25 cellular contexts compared by ENCODE assay signal in the genomic region with DNA sequence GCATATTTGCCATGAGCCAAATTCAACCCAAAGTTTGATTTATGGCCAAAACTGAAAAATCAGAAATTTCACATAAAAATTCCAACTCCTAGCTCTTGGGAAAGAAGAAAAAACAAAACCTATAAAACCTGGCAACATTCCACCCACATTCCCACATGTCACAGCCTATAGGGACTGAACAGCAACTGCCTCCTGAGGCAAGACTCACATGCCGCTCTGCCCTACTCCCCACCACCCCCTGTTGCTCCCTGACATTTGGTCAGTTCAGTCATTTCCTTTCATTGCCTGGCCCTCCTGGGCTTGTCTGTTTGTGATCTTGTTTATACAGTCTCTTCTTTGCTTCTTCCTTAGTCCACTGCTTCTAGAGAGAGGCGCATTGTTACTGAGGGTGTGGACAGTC. TPM values are rescaled to one million over a fixed set of nuclear protein-coding genes. Genes with fewer than 3 reads are reported as not detected.
DNase-seq lines count a peak whose midpoint lies in the region; ATAC-seq, FAIRE-seq and TF ChIP-seq lines count a peak whose summit lies in the region.
"Had no signal": no experiment of that assay in that cellular context is flagged by ENCODE, and none has a peak within 500 bp of the region (broad histone marks: within the 10 kb centered on the region; RNA-seq: fewer than 3 reads in every experiment).

No MANE protein-coding gene starts in this region.

- H3K9me2 ChIP-seq in Karpas-422 (replicated peaks; ENCODE audit: insufficient read depth, low read length): no peaks in the 10 kb centered on the region

- intact Hi-C loops in activated CD4-positive, alpha-beta T cell treated with anti-CD3 and anti-CD28 coated beads for 36 hours (cut with DNase I, micrococcal nuclease): no loop called here
- intact Hi-C loops in natural killer cell (cut with micrococcal nuclease) (no loop called here), pancreas (cut with DNase I) (no loop called here), MCF 10A (cut with micrococcal nuclease) (no loop called here)

- no peak for TF ChIP-seq CTCF in astrocyte (IDR thresholded peaks at IDR 0.05; ENCODE audit: insufficient read depth, low read depth, low read length)
- no peak for TF ChIP-seq CTCF in natural killer cell (IDR thresholded peaks at IDR 0.05)
- no peak for TF ChIP-seq CTCF in pancreas (IDR thresholded peaks at IDR 0.05)
- TF ChIP-seq CTCF in MCF 10A (IDR thresholded peaks at IDR 0.05; ENCODE audit: unreplicated experiment): no peak

- H3K4me3 ChIP-seq in Karpas-422 (ENCODE audit: low read length) (no peak overlapping the region), astrocyte (ENCODE audit: insufficient read depth, low read depth, low read length) (no peak overlapping the region), pancreas (no peak overlapping the region)
- H3K4me3 ChIP-seq: BLaER1 treated with 17β-estradiol and CSF1 and Interleukin-3, amounts not matched to agents 10 nM and 100 nM; prostate gland; SJSA1; spleen had no signal

- H3K4me3 Mint-ChIP-seq in activated CD4-positive, alpha-beta T cell treated with anti-CD3 and anti-CD28 coated beads for 36 hours: no peak overlapping the region
- H3K4me3 Mint-ChIP-seq in astrocyte (ENCODE audit: unreplicated experiment): no peak overlapping the region
- H3K4me3 Mint-ChIP-seq in natural killer cell: no peak overlapping the region
- no peak overlapping the region for H3K4me3 Mint-ChIP-seq in MCF 10A (ENCODE audit: unreplicated experiment)
- H3K4me3 Mint-ChIP-seq: endodermal cell, HFFc6, memory B cell, nephron progenitor cell had no signal

- peaks cover 52% of the 10 kb centered on the region for H3K4me1 ChIP-seq in Karpas-422 (ENCODE audit: low read length)
- peaks cover 11% of the 10 kb centered on the region for H3K4me1 ChIP-seq in astrocyte (ENCODE audit: insufficient read depth, low read length)
- no peaks in the 10 kb centered on the region for H3K4me1 ChIP-seq in pancreas
- H3K4me1 ChIP-seq: prostate gland, SJSA1 had no signal

- H4K20me1 ChIP-seq in Karpas-422 (ENCODE audit: insufficient read depth, low read depth, low read length): no peaks in the 10 kb centered on the region
- H4K20me1 ChIP-seq in astrocyte (ENCODE audit: insufficient read depth, low read length): peaks cover 24% of the 10 kb centered on the region

- BruUV-seq in MCF 10A (replicated peaks; lab: Mats Ljungman, UMichigan): no TSS peak

- H2AFZ ChIP-seq in Karpas-422 (ENCODE audit: low read length) (no peak overlapping the region), astrocyte (ENCODE audit: low read depth, low read length) (no peak overlapping the region)

- DNase-seq in activated CD4-positive, alpha-beta T cell treated with anti-CD3 and anti-CD28 coated beads for 36 hours: no peak
- DNase-seq in activated CD4-positive, alpha-beta T cell treated with anti-CD3 and anti-CD28 coated beads for 48 hours: no peak
- no peak for DNase-seq in Karpas-422
- no peak for DNase-seq in astrocyte (ENCODE audit: low read depth)
- DNase-seq in natural killer cell: no peak
- no peak for DNase-seq in pancreas
- no peak for DNase-seq in MCF 10A (ENCODE audit: unreplicated experiment)
- DNase-seq in CD1c-positive myeloid dendritic cell (ENCODE audit: extremely low spot score): no peak
- DNase-seq: 8988T, cerebellar nuclear complex, DMS53, endodermal cell, HFFc6, hypothalamus, kidney, NCI-H1436, nephron progenitor cell, OCI-M1, spleen, T-helper 9 cell had no signal

- no peak overlapping the region for H3K9ac ChIP-seq in Karpas-422 (ENCODE audit: low read length)
- H3K9ac ChIP-seq in astrocyte (ENCODE audit: low read length): no peak overlapping the region
- H3K9ac ChIP-seq: BLaER1 treated with 17β-estradiol and CSF1 and Interleukin-3, amounts not matched to agents 10 nM and 100 nM had no signal

- no peaks in the 10 kb centered on the region for H3K27me3 ChIP-seq in Karpas-422 (ENCODE audit: low read length)
- H3K27me3 ChIP-seq in astrocyte (ENCODE audit: insufficient read depth, low read length): no peaks in the 10 kb centered on the region
- no peaks in the 10 kb centered on the region for H3K27me3 ChIP-seq in pancreas
- H3K27me3 ChIP-seq: BLaER1 treated with 17β-estradiol and CSF1 and Interleukin-3, amounts not matched to agents 10 nM and 100 nM; spleen had no signal

- CTCF ChIA-PET in activated CD4-positive, alpha-beta T cell treated with anti-CD3 and anti-CD28 coated beads for 36 hours (lab: Charles Lee): interaction anchor here (0.7 to 0.9 kb wide), 2 partner anchors 9 to 30 kb away, joined by 3 read pairs; no protein-coding TSS in a partner anchor
- CTCF ChIA-PET in MCF 10A (lab: Yijun Ruan, JAX): interaction anchor here (0.7 kb wide), 1 partner anchor 10 kb away, joined by 4 read pairs; no protein-coding TSS in a partner anchor

- H3K4me1 Mint-ChIP-seq in activated CD4-positive, alpha-beta T cell treated with anti-CD3 and anti-CD28 coated beads for 36 hours: peaks cover 67% of the 10 kb centered on the region
- H3K4me1 Mint-ChIP-seq in astrocyte (ENCODE audit: low read depth, unreplicated experiment) (peaks cover 17% of the 10 kb centered on the region), natural killer cell (peaks cover 92 to 99% of the 10 kb centered on the region in 2 donors), MCF 10A (ENCODE audit: insufficient read depth, unreplicated experiment) (no peaks in the 10 kb centered on the region)

- no peaks in the 10 kb centered on the region for H3K9me3 Mint-ChIP-seq in activated CD4-positive, alpha-beta T cell treated with anti-CD3 and anti-CD28 coated beads for 36 hours (ENCODE audit: low read depth)
- H3K9me3 Mint-ChIP-seq in astrocyte (ENCODE audit: unreplicated experiment) (no peaks in the 10 kb centered on the region), natural killer cell (no peaks in the 10 kb centered on the region), MCF 10A (ENCODE audit: unreplicated experiment) (no peaks in the 10 kb centered on the region)
- H3K9me3 Mint-ChIP-seq: endodermal cell, HFFc6, memory B cell, nephron progenitor cell had no signal

- H3K36me3 Mint-ChIP-seq in activated CD4-positive, alpha-beta T cell treated with anti-CD3 and anti-CD28 coated beads for 36 hours (ENCODE audit: low read depth): peaks cover 80% of the 10 kb centered on the region
- H3K36me3 Mint-ChIP-seq in astrocyte (ENCODE audit: low read depth, unreplicated experiment) (peaks cover 4% of the 10 kb centered on the region), natural killer cell (peaks cover 15% of the 10 kb centered on the region), MCF 10A (ENCODE audit: insufficient read depth, unreplicated experiment) (no peaks in the 10 kb centered on the region)

- FAIRE-seq in astrocyte (lab: Jason Lieb, UNC) (no peak), pancreas (lab: Jason Lieb, UNC) (no peak)
- FAIRE-seq: kidney had no signal

- ATAC-seq in activated CD4-positive, alpha-beta T cell treated with anti-CD3 and anti-CD28 coated beads for 36 hours: no peak
- ATAC-seq in natural killer cell: no peak
- ATAC-seq in pancreas: no peak
- ATAC-seq: activated CD4-positive, CD25-positive, alpha-beta regulatory T cell treated with anti-CD3 and anti-CD28 coated beads, Interleukin-2, amount 50 U/mL, for 24 hours had no signal

- WGBS in pancreas, 2 donors: 96 to 98% methylated on average over 2 of the region's 2 CpGs

- H3K79me2 ChIP-seq in Karpas-422 (ENCODE audit: low read length) (peaks cover 98% of the 10 kb centered on the region), astrocyte (ENCODE audit: insufficient read depth, low read length) (no peaks in the 10 kb centered on the region)

- peaks cover 83% of the 10 kb centered on the region for H3K36me3 ChIP-seq in Karpas-422 (ENCODE audit: insufficient read depth, low read length)
- H3K36me3 ChIP-seq in astrocyte (ENCODE audit: insufficient read depth, low read length): no peaks in the 10 kb centered on the region
- peaks cover 0 to 6% (median 0%) of the 10 kb centered on the region in 3 donors for H3K36me3 ChIP-seq in pancreas
- H3K36me3 ChIP-seq: prostate gland, SJSA1 had no signal

- no peaks in the 10 kb centered on the region for H3K27me3 Mint-ChIP-seq in activated CD4-positive, alpha-beta T cell treated with anti-CD3 and anti-CD28 coated beads for 36 hours
- H3K27me3 Mint-ChIP-seq in astrocyte (ENCODE audit: low read depth, unreplicated experiment) (no peaks in the 10 kb centered on the region), natural killer cell (ENCODE audit: low read depth in 2 of 2) (no peaks in the 10 kb centered on the region), MCF 10A (ENCODE audit: insufficient read depth, unreplicated experiment) (peaks cover 24% of the 10 kb centered on the region)
- H3K27me3 Mint-ChIP-seq: memory B cell had no signal

- H3K27ac Mint-ChIP-seq in activated CD4-positive, alpha-beta T cell treated with anti-CD3 and anti-CD28 coated beads for 36 hours: peak overlapping the region; percentile 89
- H3K27ac Mint-ChIP-seq in astrocyte (ENCODE audit: unreplicated experiment) (no peak overlapping the region), natural killer cell (peak overlapping the region; percentile 82 to 95), MCF 10A (ENCODE audit: low read depth, unreplicated experiment) (no peak overlapping the region)
- H3K27ac Mint-ChIP-seq: endodermal cell, HFFc6, memory B cell, nephron progenitor cell had no signal

- POLR2A ChIA-PET in activated CD4-positive, alpha-beta T cell treated with anti-CD3 and anti-CD28 coated beads for 36 hours (lab: Charles Lee): interaction anchor here (1.2 kb wide), 1 partner anchor 31 kb away, joined by 3 read pairs; no protein-coding TSS in a partner anchor
- POLR2A ChIA-PET in MCF 10A (lab: Yijun Ruan, JAX): no interaction called here

- H3K4me2 ChIP-seq in Karpas-422 (ENCODE audit: low read depth, low read length, poor library complexity, severe bottlenecking) (no peak overlapping the region), astrocyte (ENCODE audit: low read length) (peak overlapping the region; percentile 6)
- H3K4me2 ChIP-seq: BLaER1 treated with 17β-estradiol and CSF1 and Interleukin-3, amounts not matched to agents 10 nM and 100 nM had no signal

- H3K9me3 ChIP-seq in Karpas-422 (ENCODE audit: low read length): no peaks in the 10 kb centered on the region
- H3K9me3 ChIP-seq in astrocyte (ENCODE audit: insufficient read depth, low read depth, low read length): no peaks in the 10 kb centered on the region
- H3K9me3 ChIP-seq in pancreas: no peaks in the 10 kb centered on the region
- H3K9me3 ChIP-seq: BLaER1 treated with 17β-estradiol and CSF1 and Interleukin-3, amounts not matched to agents 10 nM and 100 nM; prostate gland; SJSA1; spleen had no signal

- H3K27ac ChIP-seq in Karpas-422 (ENCODE audit: low read length) (peak overlapping the region; percentile 74; the same call in 1 of the 2 replicates), astrocyte (ENCODE audit: low read depth, low read length) (no peak overlapping the region), pancreas (no peak overlapping the region)
- H3K27ac ChIP-seq: BLaER1 treated with 17β-estradiol and CSF1 and Interleukin-3, amounts not matched to agents 10 nM and 100 nM; prostate gland; SJSA1; spleen had no signal

RNA-seq across cellular contexts. Expression of a gene that starts 31.6 kb away (rescaled TPM):
- 10 to 100 TPM; 38.5 to 49.8 TPM for total RNA-seq in activated CD4-positive, alpha-beta T cell treated with anti-CD3 and anti-CD28 coated beads for 36 hours
- total RNA-seq in Karpas-422 (2014; rRNA removed; shearing (Covaris generic); ENCODE audit: low replicate concordance): 22.5 and 32.3 TPM in 2 replicates
- 3.9 and 4.1 TPM in 2 replicates for total RNA-seq in astrocyte
- total RNA-seq in natural killer cell: 100 to 1,000 TPM; 141 to 195 (median 160) TPM
- total RNA-seq in pancreas: 1 to 10 TPM; 3.4 to 8.3 (median 4.3) TPM
- polyA plus RNA-seq in pancreas: 1 to 10 TPM; 1.5 to 2.8 TPM
- total RNA-seq in MCF 10A (2022): 0.07 and 0.12 TPM in 2 replicates
- total RNA-seq: SJSA1 had no signal

Comparison
In these comparisons a context has a peak if more than half of its experiments do, and no peak if none do; other contexts are left out.
1. H3K27ac Mint-ChIP-seq: peak in activated CD4-positive, alpha-beta T cell treated with anti-CD3 and anti-CD28 coated beads for 36 hours (single experiment) and natural killer cell (2 of 2); none in astrocyte (single experiment) and MCF 10A (single experiment).